ENCODE assay signal across 8 cellular contexts in genomic region chr2:28594029-28594368, GRCh38.
DNase-seq lines count a peak whose midpoint lies in the region; ATAC-seq, FAIRE-seq and TF ChIP-seq lines count a peak whose summit lies in the region.

No MANE protein-coding gene starts in this region.

- CTCF ChIA-PET in activated CD8-positive, alpha-beta T cell treated with anti-CD3 and anti-CD28 coated beads for 36 hours (lab: Charles Lee): interaction anchor here (0.6 to 7.4 kb wide), 68 partner anchors 9 to 256 kb away, joined by 3 to 156 read pairs (median 5); partner anchors contain the start of genes PPP1CB and SPDYA

- peak overlapping the region in 11 of 12 donors; percentile 85 to 93 (median 89) for H3K27ac ChIP-seq in heart left ventricle
- H3K27ac ChIP-seq in upper lobe of left lung: peak overlapping the region; percentile 24 to 78 (median 72)

- 35 to 45% (median 40%) methylated on average over 12 of the region's 12 CpGs for WGBS in heart left ventricle, 4 donors
- 29 to 40% methylated on average over 12 of the region's 12 CpGs for WGBS in upper lobe of left lung, 2 donors

- H3K27me3 Mint-ChIP-seq in activated CD8-positive, alpha-beta T cell treated with anti-CD3 and anti-CD28 coated beads for 36 hours: no peaks in the 10 kb centered on the region
- peaks cover 9% of the 10 kb centered on the region for H3K27me3 Mint-ChIP-seq in memory B cell

- TF ChIP-seq POLR2A in heart left ventricle (IDR thresholded peaks at IDR 0.05) (no peak), upper lobe of left lung (IDR thresholded peaks at IDR 0.05) (no peak)

- DNase-seq in heart left ventricle: no peak
- no peak for DNase-seq in Right ventricle myocardium superior
- no peak for DNase-seq in activated CD8-positive, alpha-beta T cell treated with anti-CD3 and anti-CD28 coated beads for 36 hours
- DNase-seq in memory B cell (ENCODE audit: low spot score in 2 of 2): no peak
- DNase-seq in upper lobe of left lung: no peak
- no peak for DNase-seq in GM19239 (ENCODE audit: insufficient read length, low spot score)
- DNase-seq in glomerular visceral epithelial cell (ENCODE audit: extremely low spot score): no peak
- no peak for DNase-seq in DMS 273 treated with DMSO at 0.1 percent for 48 hours (lab: John Stamatoyannopoulos, UW)

- peak overlapping the region; percentile 39 for H3K4me3 Mint-ChIP-seq in activated CD8-positive, alpha-beta T cell treated with anti-CD3 and anti-CD28 coated beads for 36 hours
- H3K4me3 Mint-ChIP-seq in memory B cell: no peak overlapping the region

- peaks cover 16% of the 10 kb centered on the region for H3K4me1 Mint-ChIP-seq in activated CD8-positive, alpha-beta T cell treated with anti-CD3 and anti-CD28 coated beads for 36 hours (ENCODE audit: low read depth)
- peaks cover 10% of the 10 kb centered on the region for H3K4me1 Mint-ChIP-seq in memory B cell

- H3K4me3 ChIP-seq in heart left ventricle (peak overlapping the region in 5 of 12 donors; percentile 19 to 36 (median 29)), upper lobe of left lung (peak overlapping the region in 1 of 4 donors; percentile 2)

- ATAC-seq in heart left ventricle (no peak), Right ventricle myocardium superior (ENCODE audit: poor library complexity) (no peak), memory B cell (ENCODE audit: low read depth) (peak; percentile 17), upper lobe of left lung (ENCODE audit: low FRiP score in 2 of 2) (no peak)
- ATAC-seq in activated CD8-positive, alpha-beta T cell treated with anti-CD3 and anti-CD28 coated beads for 36 hours: no peak

- intact Hi-C loops in heart left ventricle (cut with DNase I): loop anchor here (1.0 to 10.0 kb wide), 9 partner anchors 27 to 218 kb away; partner anchors contain the start of gene SPDYA (in 1 of the 10)
- intact Hi-C loops in Right ventricle myocardium superior (cut with DNase I): loop anchor here (5.0 kb wide), 1 partner anchor 158 kb away; the partner anchor contains the start of gene PPP1CB
- intact Hi-C loops in activated CD8-positive, alpha-beta T cell treated with anti-CD3 and anti-CD28 coated beads for 36 hours (cut with micrococcal nuclease): loop anchor here (2.0 kb wide), 1 partner anchor 157 kb away; the partner anchor contains the start of gene PPP1CB

- H3K36me3 Mint-ChIP-seq in activated CD8-positive, alpha-beta T cell treated with anti-CD3 and anti-CD28 coated beads for 36 hours (ENCODE audit: low read depth): no peaks in the 10 kb centered on the region
- H3K36me3 Mint-ChIP-seq in memory B cell: no peaks in the 10 kb centered on the region

- no peaks in the 10 kb centered on the region for H3K9me3 Mint-ChIP-seq in activated CD8-positive, alpha-beta T cell treated with anti-CD3 and anti-CD28 coated beads for 36 hours
- no peaks in the 10 kb centered on the region for H3K9me3 Mint-ChIP-seq in memory B cell

- TF ChIP-seq EP300 in upper lobe of left lung (IDR thresholded peaks at IDR 0.05): no peak

- H3K36me3 ChIP-seq in heart left ventricle (no peaks in the 10 kb centered on the region), upper lobe of left lung (no peaks in the 10 kb centered on the region)

- FAIRE-seq in GM19239 (lab: Jason Lieb, UNC): no peak

- no peak for TF ChIP-seq CTCF in heart left ventricle (IDR thresholded peaks at IDR 0.05)
- no peak for TF ChIP-seq CTCF in activated CD8-positive, alpha-beta T cell treated with anti-CD3 and anti-CD28 coated beads for 36 hours (IDR thresholded peaks at IDR 0.05)
- TF ChIP-seq CTCF in upper lobe of left lung (IDR thresholded peaks at IDR 0.05): no peak

- no peaks in the 10 kb centered on the region for H3K9me3 ChIP-seq in heart left ventricle
- H3K9me3 ChIP-seq in upper lobe of left lung: no peaks in the 10 kb centered on the region

- no peak overlapping the region for H3K27ac Mint-ChIP-seq in activated CD8-positive, alpha-beta T cell treated with anti-CD3 and anti-CD28 coated beads for 36 hours
- peak overlapping the region; percentile 73 for H3K27ac Mint-ChIP-seq in memory B cell

- H3K27me3 ChIP-seq in heart left ventricle (no peaks in the 10 kb centered on the region), upper lobe of left lung (no peaks in the 10 kb centered on the region)

- POLR2A ChIA-PET in activated CD8-positive, alpha-beta T cell treated with anti-CD3 and anti-CD28 coated beads for 36 hours (lab: Charles Lee): interaction anchor here (0.7 to 1.6 kb wide), 7 partner anchors 10 to 208 kb away, joined by 3 to 8 read pairs (median 5); partner anchors contain the start of gene PPP1CB

- H3K4me1 ChIP-seq in heart left ventricle (peaks cover 0 to 41% (median 18%) of the 10 kb centered on the region in 12 donors), upper lobe of left lung (peaks cover 12 to 13% (median 12%) of the 10 kb centered on the region in 4 donors)
